21 cellular contexts compared by ENCODE assay signal in genomic region chr14:43407721-43408120, GRCh38.
"Had no signal": no experiment of that assay in that cellular context is flagged by ENCODE, and none has a peak within 500 bp of the region (broad histone marks: within the 10 kb centered on the region; RNA-seq: fewer than 3 reads in every experiment).

No MANE protein-coding gene starts in this region.

- H3K27me3 ChIP-seq: MG63, SJSA1 had no signal

- DNase-seq: KBM-7, MG63, NCI-H1092, NCI-H1105 treated with DMSO at 0.1 percent for 48 hours, NCI-H1417 treated with DMSO at 0.1 percent for 48 hours, NCI-H146, NCI-H1694 treated with DMSO at 0.1 percent for 48 hours, NCI-H1930, NCI-H2081, NCI-H2171, NCI-H226, NCI-H446, NCI-H510A, NCI-H524 treated with DMSO at 0.1 percent for 48 hours, NCI-H69, NCI-H774, SIG-M5 had no signal

- ATAC-seq: Panc1, Right ventricle myocardium inferior had no signal

- H3K4me3 ChIP-seq: MG63, SJSA1, SK-N-MC had no signal

- H3K36me3 ChIP-seq: MG63, SJSA1 had no signal

- H3K27ac ChIP-seq: SJSA1, SK-N-MC had no signal

- H3K9me3 ChIP-seq: MG63, SJSA1 had no signal

- H3K4me1 ChIP-seq: SJSA1 had no signal
